In the genomic region with DNA sequence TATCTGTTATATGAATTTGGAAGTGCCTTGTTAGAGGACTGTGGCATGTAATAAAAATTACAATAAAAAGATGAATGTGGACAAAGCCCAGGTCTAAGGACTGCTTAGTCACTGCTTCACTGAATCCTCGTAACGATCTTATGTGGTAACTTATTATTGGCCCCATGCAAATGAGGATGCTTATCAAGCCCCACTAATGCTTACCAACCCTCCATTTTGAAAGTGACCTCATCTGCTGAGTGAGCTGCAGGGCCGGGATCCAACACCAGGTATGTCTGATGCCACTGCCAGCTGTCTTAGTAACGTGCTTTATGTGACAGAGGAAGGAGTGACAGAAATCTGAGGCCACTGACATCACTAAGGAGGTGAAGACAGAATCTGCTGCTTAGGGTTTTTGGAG, we compare ENCODE assay signal across 1 cellular context.
TF ChIP-seq lines count a peak whose summit lies in the region.

No MANE protein-coding gene starts in this region.

TF ChIP-seq in K562, 482 proteins besides CTCF, POLR2A, EP300 and RAD21 (continued from another document):
- TF ChIP-seq, protein P1, sequence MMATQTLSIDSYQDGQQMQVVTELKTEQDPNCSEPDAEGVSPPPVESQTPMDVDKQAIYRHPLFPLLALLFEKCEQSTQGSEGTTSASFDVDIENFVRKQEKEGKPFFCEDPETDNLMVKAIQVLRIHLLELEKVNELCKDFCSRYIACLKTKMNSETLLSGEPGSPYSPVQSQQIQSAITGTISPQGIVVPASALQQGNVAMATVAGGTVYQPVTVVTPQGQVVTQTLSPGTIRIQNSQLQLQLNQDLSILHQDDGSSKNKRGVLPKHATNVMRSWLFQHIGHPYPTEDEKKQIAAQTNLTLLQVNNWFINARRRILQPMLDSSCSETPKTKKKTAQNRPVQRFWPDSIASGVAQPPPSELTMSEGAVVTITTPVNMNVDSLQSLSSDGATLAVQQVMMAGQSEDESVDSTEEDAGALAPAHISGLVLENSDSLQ (IDR thresholded peaks at IDR 0.05): peak; percentile 32; the same call in 1 of the 2 replicates
- TF ChIP-seq GTF2F1 (IDR thresholded peaks at IDR 0.05; ENCODE audit: low read depth, low read length) (no peak), CEBPB (tag; IDR thresholded peaks at IDR 0.05) (peak; percentile 18; the same call in 1 of the 2 replicates), MAFK (IDR thresholded peaks at IDR 0.05; ENCODE audit: low read length) (peak; percentile 66), HDAC8 (tag; IDR thresholded peaks at IDR 0.05) (no peak), ZNF444 (CRISPR knock-in tag; IDR thresholded peaks at IDR 0.05) (no peak), YY1 (IDR thresholded peaks at IDR 0.05; ENCODE audit: borderline replicate concordance in 1 of 3, control insufficient read depth in 1 of 3, extremely low read depth in 1 of 3, insufficient read depth in 3 of 3, insufficient read length in 1 of 3, insufficient replicate concordance in 2 of 3, low read depth in 1 of 3, low read length in 2 of 3) (peak in 2 of 3 experiments; percentile 30 to 83), LEF1 (IDR thresholded peaks at IDR 0.05) (0 out of 2 replicates have a peak, but pooled peaks have one; percentile 6), SMARCA4 (IDR thresholded peaks at IDR 0.05) (peak; percentile 36; the same call in 1 of the 2 replicates), NR1H2 (CRISPR knock-in tag; IDR thresholded peaks at IDR 0.05) (no peak), ZNF224 (CRISPR knock-in tag; IDR thresholded peaks at IDR 0.05) (no peak), ZBED1 (IDR thresholded peaks at IDR 0.05) (no peak), NFE2 (IDR thresholded peaks at IDR 0.05; ENCODE audit: low read depth) (peak; percentile 86), RBM39 (optimal IDR thresholded peaks at IDR 0.05; ENCODE audit: low read depth, low read length) (no peak), RHOXF2B (CRISPR knock-in tag; conservative IDR thresholded peaks at IDR 0.05) (no peak), PPARD (CRISPR knock-in tag; IDR thresholded peaks at IDR 0.05) (no peak), ILF3 (IDR thresholded peaks at IDR 0.05; ENCODE audit: borderline replicate concordance) (no peak), DPF2 (IDR thresholded peaks at IDR 0.05) (peak; percentile 50; the same call in 1 of the 2 replicates), ZFPM2 (CRISPR knock-in tag; IDR thresholded peaks at IDR 0.05) (no peak)
- TF ChIP-seq, protein P2, sequence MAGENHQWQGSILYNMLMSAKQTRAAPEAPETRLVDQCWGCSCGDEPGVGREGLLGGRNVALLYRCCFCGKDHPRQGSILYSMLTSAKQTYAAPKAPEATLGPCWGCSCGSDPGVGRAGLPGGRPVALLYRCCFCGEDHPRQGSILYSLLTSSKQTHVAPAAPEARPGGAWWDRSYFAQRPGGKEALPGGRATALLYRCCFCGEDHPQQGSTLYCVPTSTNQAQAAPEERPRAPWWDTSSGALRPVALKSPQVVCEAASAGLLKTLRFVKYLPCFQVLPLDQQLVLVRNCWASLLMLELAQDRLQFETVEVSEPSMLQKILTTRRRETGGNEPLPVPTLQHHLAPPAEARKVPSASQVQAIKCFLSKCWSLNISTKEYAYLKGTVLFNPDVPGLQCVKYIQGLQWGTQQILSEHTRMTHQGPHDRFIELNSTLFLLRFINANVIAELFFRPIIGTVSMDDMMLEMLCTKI (IDR thresholded peaks at IDR 0.05; ENCODE audit: partially characterized antibody): no peak
- TF ChIP-seq, protein P3, sequence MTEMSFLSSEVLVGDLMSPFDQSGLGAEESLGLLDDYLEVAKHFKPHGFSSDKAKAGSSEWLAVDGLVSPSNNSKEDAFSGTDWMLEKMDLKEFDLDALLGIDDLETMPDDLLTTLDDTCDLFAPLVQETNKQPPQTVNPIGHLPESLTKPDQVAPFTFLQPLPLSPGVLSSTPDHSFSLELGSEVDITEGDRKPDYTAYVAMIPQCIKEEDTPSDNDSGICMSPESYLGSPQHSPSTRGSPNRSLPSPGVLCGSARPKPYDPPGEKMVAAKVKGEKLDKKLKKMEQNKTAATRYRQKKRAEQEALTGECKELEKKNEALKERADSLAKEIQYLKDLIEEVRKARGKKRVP (CRISPR knock-in tag; IDR thresholded peaks at IDR 0.05): no peak
- TF ChIP-seq, protein P4, sequence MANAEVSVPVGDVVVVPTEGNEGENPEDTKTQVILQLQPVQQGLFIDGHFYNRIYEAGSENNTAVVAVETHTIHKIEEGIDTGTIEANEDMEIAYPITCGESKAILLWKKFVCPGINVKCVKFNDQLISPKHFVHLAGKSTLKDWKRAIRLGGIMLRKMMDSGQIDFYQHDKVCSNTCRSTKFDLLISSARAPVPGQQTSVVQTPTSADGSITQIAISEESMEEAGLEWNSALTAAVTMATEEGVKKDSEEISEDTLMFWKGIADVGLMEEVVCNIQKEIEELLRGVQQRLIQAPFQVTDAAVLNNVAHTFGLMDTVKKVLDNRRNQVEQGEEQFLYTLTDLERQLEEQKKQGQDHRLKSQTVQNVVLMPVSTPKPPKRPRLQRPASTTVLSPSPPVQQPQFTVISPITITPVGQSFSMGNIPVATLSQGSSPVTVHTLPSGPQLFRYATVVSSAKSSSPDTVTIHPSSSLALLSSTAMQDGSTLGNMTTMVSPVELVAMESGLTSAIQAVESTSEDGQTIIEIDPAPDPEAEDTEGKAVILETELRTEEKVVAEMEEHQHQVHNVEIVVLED (CRISPR knock-in tag; IDR thresholded peaks at IDR 0.05): no peak
- TF ChIP-seq, protein P5, sequence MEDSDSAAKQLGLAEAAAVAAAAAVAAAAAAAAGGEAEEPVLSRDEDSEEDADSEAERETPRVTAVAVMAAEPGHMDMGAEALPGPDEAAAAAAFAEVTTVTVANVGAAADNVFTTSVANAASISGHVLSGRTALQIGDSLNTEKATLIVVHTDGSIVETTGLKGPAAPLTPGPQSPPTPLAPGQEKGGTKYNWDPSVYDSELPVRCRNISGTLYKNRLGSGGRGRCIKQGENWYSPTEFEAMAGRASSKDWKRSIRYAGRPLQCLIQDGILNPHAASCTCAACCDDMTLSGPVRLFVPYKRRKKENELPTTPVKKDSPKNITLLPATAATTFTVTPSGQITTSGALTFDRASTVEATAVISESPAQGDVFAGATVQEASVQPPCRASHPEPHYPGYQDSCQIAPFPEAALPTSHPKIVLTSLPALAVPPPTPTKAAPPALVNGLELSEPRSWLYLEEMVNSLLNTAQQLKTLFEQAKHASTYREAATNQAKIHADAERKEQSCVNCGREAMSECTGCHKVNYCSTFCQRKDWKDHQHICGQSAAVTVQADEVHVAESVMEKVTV (CRISPR knock-in tag; IDR thresholded peaks at IDR 0.05): no peak
